Comparison of ENCODE assay signal across 31 cellular contexts in the genomic region with DNA sequence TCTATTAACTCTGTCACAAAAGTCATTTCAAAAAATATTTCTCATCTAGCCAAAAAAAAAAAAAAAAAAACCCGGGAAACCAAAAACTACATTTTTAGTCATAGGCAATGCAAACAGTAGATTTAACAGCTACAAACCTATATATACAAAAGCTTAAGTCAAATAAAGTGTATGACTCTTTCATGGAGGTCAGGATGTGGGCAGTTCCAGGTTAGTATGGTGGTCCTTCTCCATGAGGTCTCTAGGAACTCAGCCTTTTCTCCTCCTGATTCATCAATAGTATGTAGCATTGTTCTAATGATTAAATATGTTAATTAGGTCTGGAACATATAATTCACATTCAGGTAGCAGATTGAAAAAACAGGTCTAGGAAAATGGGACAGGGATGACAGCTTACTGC.
DNase-seq lines count a peak whose midpoint lies in the region; ATAC-seq, FAIRE-seq and TF ChIP-seq lines count a peak whose summit lies in the region.
"Had no signal": no experiment of that assay in that cellular context is flagged by ENCODE, and none has a peak within 500 bp of the region (broad histone marks: within the 10 kb centered on the region; RNA-seq: fewer than 3 reads in every experiment).

No MANE protein-coding gene starts in this region.

- TF ChIP-seq CTCF in PC-3 (conservative IDR thresholded peaks at IDR 0.05; ENCODE audit: low read depth, low read length) (no peak), keratinocyte (optimal IDR thresholded peaks at IDR 0.05 in 1 of 3, IDR thresholded peaks at IDR 0.05 in 1 of 3, conservative IDR thresholded peaks at IDR 0.05 in 1 of 3; ENCODE audit: extremely low read depth in 1 of 3, insufficient read depth in 2 of 3, low read length in 3 of 3) (no peak)

- peak; percentile 71 for ATAC-seq in PC-3
- ATAC-seq: A549; CD8-positive, alpha-beta T cell had no signal

- no peak for FAIRE-seq in keratinocyte (lab: Jason Lieb, UNC)
- FAIRE-seq: A204.1, A549, D721Med had no signal

- CTCF ChIA-PET in PC-3 (lab: Charles Lee): interaction anchor here (0.5 kb wide), 1 partner anchor 211 kb away, joined by 4 read pairs; no protein-coding TSS in a partner anchor

- dilution Hi-C loops in keratinocyte (cut with MboI; ENCODE audit: extremely low pct_ligation_motif_present, low sequenced_read_pairs): no loop called here

- H4K20me1 ChIP-seq in PC-3 (ENCODE audit: low read length) (no peaks in the 10 kb centered on the region), keratinocyte (ENCODE audit: control insufficient read depth, extremely low read depth, insufficient read depth, low read length) (no peaks in the 10 kb centered on the region)
- H4K20me1 ChIP-seq: BLaER1; BLaER1 treated with 17β-estradiol and CSF1 and Interleukin-3, amounts not matched to agents 10 nM and 100 nM had no signal

- H3K9ac ChIP-seq in PC-3 (ENCODE audit: low read length) (no peak overlapping the region), keratinocyte (ENCODE audit: control insufficient read depth, extremely low read depth, insufficient read depth, low read length) (no peak overlapping the region)
- H3K9ac ChIP-seq: BLaER1; BLaER1 treated with 17β-estradiol and CSF1 and Interleukin-3, amounts not matched to agents 10 nM and 100 nM had no signal

- DNase-seq in PC-3: peak; percentile 6
- DNase-seq in keratinocyte (ENCODE audit: low read depth, low spot score): no peak
- DNase-seq in NK-92 treated with Interleukin-12 subunit alpha and Interleukin-12 subunit beta, amount 100 ng/mL, for 24 hours (lab: John Stamatoyannopoulos, UW): no peak
- DNase-seq in DMS153 treated with DMSO at 0.1 percent for 48 hours (lab: John Stamatoyannopoulos, UW; ENCODE audit: unreplicated experiment): no peak
- DNase-seq: 8988T; ACHN; AML-193; BE2C; C1 segment of cervical spinal cord; Caco-2; Calu3; CD4-positive, alpha-beta memory T cell; CD4-positive, alpha-beta T cell; CD4-positive, CD25-positive, alpha-beta regulatory T cell; CD8-positive, alpha-beta memory T cell; CD8-positive, alpha-beta T cell; COR-L47; DMS 273 treated with DMSO at 0.1 percent for 48 hours; DMS153; DMS53; DMS79; DMS79 treated with DMSO at 0.1 percent for 48 hours; DND-41; EL had no signal

- no peaks in the 10 kb centered on the region for H3K9me1 ChIP-seq in keratinocyte (ENCODE audit: control insufficient read depth, extremely low read depth, insufficient read depth, low read length)

- no peaks in the 10 kb centered on the region for H3K79me2 ChIP-seq in PC-3 (ENCODE audit: low read length)
- no peaks in the 10 kb centered on the region for H3K79me2 ChIP-seq in keratinocyte (ENCODE audit: control insufficient read depth, insufficient read depth, low read length)

- POLR2A ChIA-PET in PC-3 (lab: Charles Lee; ENCODE audit: unreplicated experiment): no interaction called here

- no peak overlapping the region for H3K4me3 ChIP-seq in PC-3 (ENCODE audit: low read length)
- H3K4me3 ChIP-seq in keratinocyte (ENCODE audit: control insufficient read depth in 2 of 3, extremely low read depth in 1 of 3, insufficient read depth in 2 of 3, low read depth in 1 of 3, low read length in 3 of 3): no peak overlapping the region
- H3K4me3 ChIP-seq: A549; BLaER1; BLaER1 treated with 17β-estradiol and CSF1 and Interleukin-3, amounts not matched to agents 10 nM and 100 nM had no signal

- H2AFZ ChIP-seq in PC-3 (ENCODE audit: low read length): no peak overlapping the region
- H2AFZ ChIP-seq in keratinocyte (ENCODE audit: control insufficient read depth, low read length): peak overlapping the region; percentile 9

- H3K4me2 ChIP-seq in PC-3 (ENCODE audit: low read length) (no peak overlapping the region), keratinocyte (ENCODE audit: control insufficient read depth, extremely low read depth, insufficient read depth, low read depth, low read length) (no peak overlapping the region)
- H3K4me2 ChIP-seq: A549; BLaER1; BLaER1 treated with 17β-estradiol and CSF1 and Interleukin-3, amounts not matched to agents 10 nM and 100 nM had no signal

- intact Hi-C loops in PC-3 (cut with micrococcal nuclease): no loop called here

- H3K27ac ChIP-seq in PC-3 (ENCODE audit: low read length): no peak overlapping the region
- H3K27ac ChIP-seq in keratinocyte (ENCODE audit: control insufficient read depth, insufficient read depth, low read length): no peak overlapping the region
- H3K27ac ChIP-seq: 22Rv1; A549; BLaER1; BLaER1 treated with 17β-estradiol and CSF1 and Interleukin-3, amounts not matched to agents 10 nM and 100 nM; C4-2B had no signal

- H3K9me2 ChIP-seq in PC-3 (replicated peaks; ENCODE audit: low read length): no peaks in the 10 kb centered on the region

- no peaks in the 10 kb centered on the region; the same call in 1 of the 2 replicates for H3K4me1 ChIP-seq in PC-3 (ENCODE audit: insufficient read depth, low read length)
- no peaks in the 10 kb centered on the region for H3K4me1 ChIP-seq in keratinocyte (ENCODE audit: control insufficient read depth, extremely low read depth, insufficient read depth, low read length)
- H3K4me1 ChIP-seq: A549; BE2C; BLaER1; BLaER1 treated with 17β-estradiol and CSF1 and Interleukin-3, amounts not matched to agents 10 nM and 100 nM; Caco-2 had no signal

- no peaks in the 10 kb centered on the region for H3K9me3 ChIP-seq in PC-3 (ENCODE audit: low read length)
- H3K9me3 ChIP-seq in keratinocyte (ENCODE audit: control insufficient read depth, low read depth, low read length): no peaks in the 10 kb centered on the region
- H3K9me3 ChIP-seq: A549; BE2C; BLaER1; BLaER1 treated with 17β-estradiol and CSF1 and Interleukin-3, amounts not matched to agents 10 nM and 100 nM; Caco-2 had no signal

- H3K27me3 ChIP-seq in PC-3 (ENCODE audit: low read length) (no peaks in the 10 kb centered on the region), keratinocyte (ENCODE audit: control insufficient read depth, extremely low read depth, insufficient read depth, low read length) (no peaks in the 10 kb centered on the region)
- H3K27me3 ChIP-seq: BE2C; BLaER1; BLaER1 treated with 17β-estradiol and CSF1 and Interleukin-3, amounts not matched to agents 10 nM and 100 nM had no signal

- H3K36me3 ChIP-seq in PC-3 (ENCODE audit: low read depth, low read length): no peaks in the 10 kb centered on the region
- no peaks in the 10 kb centered on the region for H3K36me3 ChIP-seq in keratinocyte (ENCODE audit: control insufficient read depth in 2 of 2, extremely low read depth in 1 of 2, insufficient read depth in 2 of 2, low read length in 2 of 2)
- H3K36me3 ChIP-seq: BE2C; BLaER1; BLaER1 treated with 17β-estradiol and CSF1 and Interleukin-3, amounts not matched to agents 10 nM and 100 nM had no signal

- H3F3A ChIP-seq in PC-3 (ENCODE audit: low read length, unreplicated experiment): no peaks in the 10 kb centered on the region

- BruUV-seq in PC-3 (replicated peaks; lab: Mats Ljungman, UMichigan): no TSS peak
